In genomic region chr2:147232225-147232669, GRCh38 we compare ENCODE assay signal across 11 cellular contexts.
DNase-seq lines count a peak whose midpoint lies in the region; ATAC-seq lines count a peak whose summit lies in the region.
"Had no signal": no experiment of that assay in that cellular context is flagged by ENCODE, and none has a peak within 500 bp of the region (broad histone marks: within the 10 kb centered on the region; RNA-seq: fewer than 3 reads in every experiment).

No MANE protein-coding gene starts in this region.

- DNase-seq in DMS53 (lab: John Stamatoyannopoulos, UW): peak; percentile 73
- DNase-seq in NCI-H69 (lab: John Stamatoyannopoulos, UW): peak; percentile 63
- DNase-seq in kidney glomerular epithelial cell (lab: John Stamatoyannopoulos, UW): peak; percentile 10
- no peak for DNase-seq in DMS114 treated with DMSO at 0.1 percent for 48 hours (lab: John Stamatoyannopoulos, UW; ENCODE audit: unreplicated experiment)
- DNase-seq in glomerular visceral epithelial cell (ENCODE audit: extremely low spot score): no peak
- DNase-seq in cerebellar cortex (ENCODE audit: low spot score): no peak
- DNase-seq: activated CD4-positive, CD25-positive, alpha-beta regulatory T cell; EL; RPMI8226 had no signal

- peak; percentile 40 for ATAC-seq in GM21786 (IDR thresholded peaks at IDR 0.05; ENCODE audit: unreplicated experiment)
- no peak for ATAC-seq in HG02973 (IDR thresholded peaks at IDR 0.05; ENCODE audit: unreplicated experiment)

Comparison
In these comparisons a context has a peak if more than half of its experiments do, and no peak if none do; other contexts are left out.
1. DNase-seq: peak in DMS53 (single experiment), NCI-H69 (single experiment) and kidney glomerular epithelial cell (single experiment); none in DMS114 treated with DMSO at 0.1 percent for 48 hours (single experiment), glomerular visceral epithelial cell (single experiment) and cerebellar cortex (single experiment).